In the genomic region with DNA sequence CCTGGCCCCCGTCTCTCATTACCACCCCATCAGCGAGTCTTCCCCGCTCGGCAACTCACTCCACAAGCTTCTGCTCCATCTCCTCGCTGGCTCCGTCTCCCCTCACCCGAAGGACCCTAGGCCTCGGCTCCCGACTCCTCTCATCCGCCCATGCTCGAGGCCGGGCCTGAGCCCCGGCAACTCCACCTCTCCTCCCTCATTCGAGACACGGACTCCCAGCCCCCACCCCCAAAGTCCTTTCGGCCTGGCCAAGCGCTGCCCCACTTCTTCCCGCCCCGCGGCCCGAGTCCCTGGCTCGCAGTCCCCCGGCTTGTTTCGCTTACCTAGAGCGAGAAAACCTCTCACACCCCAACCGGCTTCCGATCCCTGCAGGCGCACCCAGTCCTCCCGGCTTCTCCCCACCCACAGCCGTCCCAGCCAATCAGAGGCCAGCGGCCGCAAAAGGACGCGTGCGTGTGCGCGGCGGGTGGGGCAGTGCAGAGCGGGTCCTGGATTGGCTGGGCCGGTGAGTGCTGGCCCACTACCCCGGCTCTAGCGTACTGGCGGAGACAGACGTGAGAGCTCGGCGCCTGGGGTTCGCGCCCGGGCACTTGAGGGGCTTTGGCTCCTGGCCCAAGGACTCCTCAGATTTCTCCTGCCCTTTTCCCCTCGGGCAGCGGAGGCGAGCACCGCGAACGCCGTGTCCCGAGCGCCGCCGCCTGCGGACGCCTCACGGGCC, we compare ENCODE assay signal across 8 cellular contexts. TPM values are rescaled to one million over a fixed set of nuclear protein-coding genes. Genes with fewer than 3 reads are reported as not detected.
DNase-seq lines count a peak whose midpoint lies in the region; TF ChIP-seq lines count a peak whose summit lies in the region.

A gene (minus strand): TSS at position 378 of the 718 bp plus-strand sequence. CDS start 10,237 bp downstream, outside the sequence.

- H3K14ac ChIP-seq in neuronal stem cell (ENCODE audit: low read length) = peak within 1 kb of the TSS; percentile 95

- H3K18ac ChIP-seq in neuronal stem cell (ENCODE audit: low read length) = peak within 1 kb of the TSS; percentile 96

- no peak within 1 kb of the TSS for H2BK120ac ChIP-seq in neuronal stem cell (ENCODE audit: low read depth, low read length)

- CTCF ChIA-PET in HEK293T (lab: Yijun Ruan, JAX) = interaction anchor here (1.1 to 1.6 kb wide), 3 partner anchors 12 to 35 kb away, joined by 3 to 4 read pairs (median 3); no protein-coding TSS in a partner anchor

- DNase-seq in GF-D8 (lab: John Stamatoyannopoulos, UW) (peak; percentile 80), HEK293T (ENCODE audit: extremely low spot score) (peak; percentile 93), MV-4-11 (lab: John Stamatoyannopoulos, UW) (peak; percentile 89), SK-MEL-5 (ENCODE audit: low read depth, low spot score) (peak; percentile 95), foreskin melanocyte (peak; percentile 88), neuronal stem cell (ENCODE audit: low spot score) (peak; percentile 93)
- peak; percentile 95 for DNase-seq in activated naive CD4-positive, alpha-beta T cell treated with Interleukin-2 at 50 U/mL for 16 hours

- peak within 1 kb of the TSS; percentile 95 for H2AFZ ChIP-seq in neuronal stem cell (ENCODE audit: low read length)

- H3K27ac ChIP-seq in neuronal stem cell (replicated peaks; ENCODE audit: low read length) = peak within 1 kb of the TSS; percentile 69

- peaks cover 0 to 4% of the 10 kb centered on the region in 2 donors for H3K9me3 ChIP-seq in neuronal stem cell (replicated peaks in 1 of 2; ENCODE audit: control insufficient read depth in 2 of 2, insufficient read depth in 1 of 2, low read depth in 1 of 2, low read length in 2 of 2)

- peak within 1 kb of the TSS; percentile 19 for H2BK15ac ChIP-seq in neuronal stem cell (ENCODE audit: low read length)

- no peak for TF ChIP-seq CTCF in subcutaneous adipose tissue (IDR thresholded peaks at IDR 0.05; ENCODE audit: low read depth)

- peak within 1 kb of the TSS; percentile 33 for H2AK5ac ChIP-seq in neuronal stem cell (ENCODE audit: low read depth, low read length)

- peak within 1 kb of the TSS; percentile 100 for H3K23ac ChIP-seq in neuronal stem cell (ENCODE audit: low read depth, low read length, poor library complexity)

- H4K91ac ChIP-seq in neuronal stem cell (ENCODE audit: low read depth, low read length, poor library complexity) = no peak within 1 kb of the TSS

- no peak within 1 kb of the TSS for H4K8ac ChIP-seq in neuronal stem cell (ENCODE audit: low read depth, low read length)

- H3K4me3 ChIP-seq in neuronal stem cell (ENCODE audit: low read length in 2 of 2) = peak within 1 kb of the TSS; percentile 80 to 91

- no peak within 1 kb of the TSS for H2BK5ac ChIP-seq in neuronal stem cell (ENCODE audit: low read length)

- H3K27me3 ChIP-seq in neuronal stem cell (ENCODE audit: control insufficient read depth in 3 of 3, insufficient read depth in 3 of 3, low read depth in 1 of 3, low read length in 3 of 3) = peaks cover 0 to 14% (median 8%) of the 10 kb centered on the region in 3 experiments

- no peak within 1 kb of the TSS for H2BK12ac ChIP-seq in neuronal stem cell (ENCODE audit: low read length)

- H3K9ac ChIP-seq in neuronal stem cell (ENCODE audit: low read depth, low read length, poor library complexity) = peak within 1 kb of the TSS; percentile 97

- H3K4me2 ChIP-seq in neuronal stem cell (ENCODE audit: insufficient read depth, low read length, poor library complexity, severe bottlenecking) = peak within 1 kb of the TSS; percentile 89

- peaks cover 2 to 33% of the 10 kb centered on the region in 2 donors for H3K36me3 ChIP-seq in neuronal stem cell (replicated peaks in 1 of 2; ENCODE audit: control insufficient read depth in 2 of 2, insufficient read depth in 2 of 2, low read length in 2 of 2)

- peaks cover 4 to 10% of the 10 kb centered on the region in 2 donors for H3K4me1 ChIP-seq in neuronal stem cell (ENCODE audit: control insufficient read depth in 2 of 2, insufficient read depth in 1 of 2, low read depth in 1 of 2, low read length in 2 of 2)

- in situ Hi-C loops in SK-MEL-5 (cut with HindIII; ENCODE audit: low pct_unique_long_range_greater_than_20kb, low sequenced_read_pairs) = no loop called here

- H3K79me1 ChIP-seq in neuronal stem cell (ENCODE audit: low read depth, low read length) = peaks cover 2% of the 10 kb centered on the region

- no CpG with 5 or more reads among the region's 63 CpGs for WGBS in neuronal stem cell (ENCODE audit: extremely low coverage in 2 of 2, insufficient read length in 2 of 2, insufficient replicate concordance in 1 of 2), 2 donors

- no peak within 1 kb of the TSS for H3K4ac ChIP-seq in neuronal stem cell (ENCODE audit: low read length)

- POLR2A ChIA-PET in HEK293T (lab: Yijun Ruan, JAX) = interaction anchor here (0.9 to 4.2 kb wide), 6 partner anchors 8 to 214 kb away, joined by 3 to 36 read pairs (median 12); a partner anchor contains a TSS

TF ChIP-seq in HEK293T, 16 proteins besides CTCF, POLR2A, EP300 and RAD21:
- TF ChIP-seq LEF1 (IDR thresholded peaks at IDR 0.05; ENCODE audit: borderline replicate concordance) (no peak), L3MBTL2 (conservative IDR thresholded peaks at IDR 0.05) (peak; percentile 81)
TF ChIP-seq in HEK293T: peak in this region for 1.

RNA-seq across cellular contexts. Expression of the gene that starts here (rescaled TPM):
- 165 and 193 TPM in 2 replicates for total RNA-seq in SK-MEL-5 (2014; rRNA removed; shearing (Covaris generic))
- 147 and 162 TPM in 2 replicates for polyA plus RNA-seq in SK-MEL-5 (2015; cell fraction: cytosol; rRNA removed)
- polyA plus RNA-seq in SK-MEL-5 (2015; cell fraction: nucleus; rRNA removed) = 42.6 and 48.9 TPM in 2 replicates
- 130 TPM for polyA plus RNA-seq in neuronal stem cell (2013, experiment 1 of 2)
- 127 TPM for polyA plus RNA-seq in neuronal stem cell (2013, experiment 2 of 2)
- 100 to 1,000 TPM; 115 to 236 (median 161) TPM for total RNA-seq in subcutaneous adipose tissue

Comparison
In these comparisons a context has a peak if more than half of its experiments do, and no peak if none do; other contexts are left out.
1. Peak in every context shown above with its lines: DNase-seq, H3K4me3 ChIP-seq and H3K27ac ChIP-seq.